22 cellular contexts compared by ENCODE assay signal in genomic region chr7:25665346-25665745, GRCh38.
DNase-seq lines count a peak whose midpoint lies in the region; ATAC-seq and TF ChIP-seq lines count a peak whose summit lies in the region.
"Had no signal": no experiment of that assay in that cellular context is flagged by ENCODE, and none has a peak within 500 bp of the region (broad histone marks: within the 10 kb centered on the region; RNA-seq: fewer than 3 reads in every experiment).

No MANE protein-coding gene starts in this region.

- no peak for TF ChIP-seq POLR2A in sigmoid colon (IDR thresholded peaks at IDR 0.05)

- H3K27ac Mint-ChIP-seq in type B pancreatic cell: no peak overlapping the region
- H3K27ac Mint-ChIP-seq: activated CD4-positive, alpha-beta T cell treated with anti-CD3 and anti-CD28 coated beads, Interleukin-2, amount 10 ng/mL, durations not matched to agents 7 days and 5 days had no signal

- peak; percentile 13 for DNase-seq in GM03348 (ENCODE audit: low spot score)
- DNase-seq in adipocyte (ENCODE audit: low read depth): peak; percentile 2
- peak in 1 of 3 donors; percentile 16 for DNase-seq in mucosa of descending colon
- peak; percentile 84 for DNase-seq in sigmoid colon
- no peak for DNase-seq in ecto neural progenitor cell (ENCODE audit: low spot score)
- no peak for DNase-seq in NOMO-1 (lab: John Stamatoyannopoulos, UW; ENCODE audit: unreplicated experiment in 2 of 2)
- DNase-seq in type B pancreatic cell (ENCODE audit: extremely low spot score, unreplicated experiment): no peak
- DNase-seq: activated CD4-positive, alpha-beta T cell treated with anti-CD3 and anti-CD28 coated beads, Interleukin-2, amount 10 ng/mL, durations not matched to agents 7 days and 5 days; activated CD8-positive, alpha-beta memory T cell treated with anti-CD3 and anti-CD28 coated beads, Interleukin-2, amount 50 U/mL, for 4 hours; adrenal gland; DMS79 treated with DMSO at 0.1 percent for 48 hours; foreskin fibroblast; Karpas-422; NCI-H1105; NCI-H2081; PC-9; right cardiac atrium; SJCRH30 had no signal

- TF ChIP-seq CTCF in mucosa of descending colon (IDR thresholded peaks at IDR 0.05): no peak
- TF ChIP-seq CTCF in sigmoid colon (IDR thresholded peaks at IDR 0.05): no peak
- TF ChIP-seq CTCF in type B pancreatic cell (conservative IDR thresholded peaks at IDR 0.05): no peak

- peaks cover 12% of the 10 kb centered on the region for H3K27me3 ChIP-seq in adipocyte (replicated peaks; ENCODE audit: control insufficient read depth, insufficient read depth, low read length)
- no peaks in the 10 kb centered on the region for H3K27me3 ChIP-seq in sigmoid colon
- H3K27me3 ChIP-seq: adrenal gland, cardiac muscle cell, SJCRH30 had no signal

- H3K4me3 Mint-ChIP-seq in type B pancreatic cell: no peak overlapping the region
- H3K4me3 Mint-ChIP-seq: activated CD4-positive, alpha-beta T cell treated with anti-CD3 and anti-CD28 coated beads, Interleukin-2, amount 10 ng/mL, durations not matched to agents 7 days and 5 days had no signal

- H3K36me3 Mint-ChIP-seq in type B pancreatic cell: no peaks in the 10 kb centered on the region

- H3K9me3 ChIP-seq in adipocyte (ENCODE audit: control insufficient read depth, low read length): no peaks in the 10 kb centered on the region
- no peaks in the 10 kb centered on the region for H3K9me3 ChIP-seq in mucosa of descending colon
- H3K9me3 ChIP-seq in sigmoid colon: no peaks in the 10 kb centered on the region
- H3K9me3 ChIP-seq: adrenal gland, HAP-1, SJCRH30 had no signal

- H3K4me3 ChIP-seq in adipocyte (ENCODE audit: low read length): no peak overlapping the region
- no peak overlapping the region for H3K4me3 ChIP-seq in mucosa of descending colon
- no peak overlapping the region for H3K4me3 ChIP-seq in sigmoid colon
- H3K4me3 ChIP-seq: adrenal gland, cardiac muscle cell, HAP-1, PC-9, SJCRH30 had no signal

- peaks cover 21% of the 10 kb centered on the region for H3K27me3 Mint-ChIP-seq in type B pancreatic cell

- H3K9ac ChIP-seq in adipocyte (ENCODE audit: low read length): no peak overlapping the region

- intact Hi-C loops in mucosa of descending colon (cut with DNase I, micrococcal nuclease) (no loop called here), sigmoid colon (cut with DNase I) (no loop called here)

- peak in 2 of 4 donors; percentile 39 to 53 for TF ChIP-seq EP300 in sigmoid colon (IDR thresholded peaks at IDR 0.05)

- H3K9me3 Mint-ChIP-seq in type B pancreatic cell: no peaks in the 10 kb centered on the region
- H3K9me3 Mint-ChIP-seq: activated CD4-positive, alpha-beta T cell treated with anti-CD3 and anti-CD28 coated beads, Interleukin-2, amount 10 ng/mL, durations not matched to agents 7 days and 5 days had no signal

- no peaks in the 10 kb centered on the region for H3K36me3 ChIP-seq in adipocyte (ENCODE audit: control insufficient read depth, insufficient read depth, low read length, severe bottlenecking)
- no peaks in the 10 kb centered on the region for H3K36me3 ChIP-seq in mucosa of descending colon (ENCODE audit: low read depth)
- no peaks in the 10 kb centered on the region for H3K36me3 ChIP-seq in sigmoid colon
- H3K36me3 ChIP-seq: adrenal gland, cardiac muscle cell, HAP-1, SJCRH30 had no signal

- 78 to 85% methylated on average over 4 of the region's 4 CpGs for WGBS in sigmoid colon, 2 donors

- H3K27ac ChIP-seq in sigmoid colon: peak overlapping the region; percentile 69 to 83 (median 76)
- H3K27ac ChIP-seq: adrenal gland, cardiac muscle cell, PC-9, SJCRH30, VCaP had no signal

- H3K4me1 Mint-ChIP-seq in type B pancreatic cell (ENCODE audit: unreplicated experiment): peaks cover 37% of the 10 kb centered on the region
- H3K4me1 Mint-ChIP-seq: activated CD4-positive, alpha-beta T cell treated with anti-CD3 and anti-CD28 coated beads, Interleukin-2, amount 10 ng/mL, durations not matched to agents 7 days and 5 days had no signal

- ATAC-seq in mucosa of descending colon (peak; percentile 10), GM18520 (IDR thresholded peaks at IDR 0.05; ENCODE audit: unreplicated experiment) (no peak)
- ATAC-seq: right cardiac atrium had no signal

- H3K4me1 ChIP-seq in adipocyte (ENCODE audit: control insufficient read depth, insufficient read depth, low read length) (peaks cover 14% of the 10 kb centered on the region), mucosa of descending colon (ENCODE audit: low read depth) (peaks cover 14% of the 10 kb centered on the region), sigmoid colon (peaks cover 0 to 79% (median 63%) of the 10 kb centered on the region in 4 donors)
- H3K4me1 ChIP-seq: HAP-1 had no signal

Comparison
In these comparisons a context has a peak if more than half of its experiments do, and no peak if none do; other contexts are left out.
1. DNase-seq: peak in GM03348 (single experiment), adipocyte (single experiment) and sigmoid colon (single experiment); none in ecto neural progenitor cell (single experiment), NOMO-1 (0 of 2) and type B pancreatic cell (single experiment).